In genomic region chr2:6966541-6966940, GRCh38 we compare ENCODE assay signal across 19 cellular contexts.
"Had no signal": no experiment of that assay in that cellular context is flagged by ENCODE, and none has a peak within 500 bp of the region (broad histone marks: within the 10 kb centered on the region; RNA-seq: fewer than 3 reads in every experiment).

No MANE protein-coding gene starts in this region.

- H3K36me3 ChIP-seq: sigmoid colon, thoracic aorta, upper lobe of left lung, uterus had no signal

- H3K9me3 Mint-ChIP-seq: effector memory CD8-positive, alpha-beta T cell; immature natural killer cell; memory B cell; stimulated activated naive CD8-positive, alpha-beta T cell treated with anti-CD3 and anti-CD28 coated beads, Interleukin-15, Interleukin-2, amounts not matched to agents 100 ng/mL and 50 ng/mL, for 24 hours had no signal

- H3K4me1 ChIP-seq: uterus had no signal

- DNase-seq: cortex of kidney; effector memory CD8-positive, alpha-beta T cell; erythroblast; hypothalamus; immature natural killer cell; natural killer cell; occipital lobe; pancreas; sigmoid colon; stimulated activated CD4-positive, alpha-beta T cell treated with anti-CD3 and anti-CD28 coated beads, Interleukin-15, amount 100 ng/mL, for 24 hours; stimulated activated CD4-positive, alpha-beta T cell treated with anti-CD3 and anti-CD28 coated beads, Interleukin-2, amount 100 ng/mL, for 48 hours; stimulated activated naive B cell treated with anti-CD40 and anti-IgM and Interleukin-4, amounts not matched to agents 10 μg/mL and 1 μg/mL and 100 μg/mL, for 72 hours; uterus had no signal

- H3K27ac ChIP-seq: pancreas, sigmoid colon, thoracic aorta, tibial nerve, upper lobe of left lung, uterus had no signal

- H3K9me3 ChIP-seq: pancreas, sigmoid colon, thoracic aorta, tibial nerve, upper lobe of left lung, uterus had no signal

- H3K4me3 ChIP-seq: lung, pancreas, sigmoid colon, thoracic aorta, tibial nerve, upper lobe of left lung, uterus had no signal

- H3K27me3 Mint-ChIP-seq: effector memory CD8-positive, alpha-beta T cell; memory B cell; stimulated activated naive B cell treated with anti-CD40 and anti-IgM and Interleukin-4, amounts not matched to agents 10 μg/mL and 1 μg/mL and 100 μg/mL, for 72 hours; stimulated activated naive CD8-positive, alpha-beta T cell treated with anti-CD3 and anti-CD28 coated beads, Interleukin-15, Interleukin-2, amounts not matched to agents 100 ng/mL and 50 ng/mL, for 24 hours had no signal

- H3K4me3 Mint-ChIP-seq: effector memory CD8-positive, alpha-beta T cell; immature natural killer cell; memory B cell; natural killer cell; stimulated activated naive B cell treated with anti-CD40 and anti-IgM and Interleukin-4, amounts not matched to agents 10 μg/mL and 1 μg/mL and 100 μg/mL, for 72 hours; stimulated activated naive CD8-positive, alpha-beta T cell treated with anti-CD3 and anti-CD28 coated beads, Interleukin-15, Interleukin-2, amounts not matched to agents 100 ng/mL and 50 ng/mL, for 24 hours had no signal

- H3K27ac Mint-ChIP-seq: effector memory CD8-positive, alpha-beta T cell; memory B cell; natural killer cell; stimulated activated naive B cell treated with anti-CD40 and anti-IgM and Interleukin-4, amounts not matched to agents 10 μg/mL and 1 μg/mL and 100 μg/mL, for 72 hours; stimulated activated naive CD8-positive, alpha-beta T cell treated with anti-CD3 and anti-CD28 coated beads, Interleukin-15, Interleukin-2, amounts not matched to agents 100 ng/mL and 50 ng/mL, for 24 hours had no signal

- H3K27me3 ChIP-seq: pancreas, sigmoid colon, tibial nerve, upper lobe of left lung, uterus had no signal

- ATAC-seq: effector memory CD8-positive, alpha-beta T cell; natural killer cell; pancreas; stimulated activated naive B cell treated with anti-CD40 and anti-IgM and Interleukin-4, amounts not matched to agents 10 μg/mL and 1 μg/mL and 100 μg/mL, for 72 hours had no signal

- H3K36me3 Mint-ChIP-seq: natural killer cell had no signal

- H3K4me1 Mint-ChIP-seq: memory B cell; stimulated activated naive B cell treated with anti-CD40 and anti-IgM and Interleukin-4, amounts not matched to agents 10 μg/mL and 1 μg/mL and 100 μg/mL, for 72 hours had no signal
